Comparison of ENCODE assay signal across 31 cellular contexts in the genomic region with DNA sequence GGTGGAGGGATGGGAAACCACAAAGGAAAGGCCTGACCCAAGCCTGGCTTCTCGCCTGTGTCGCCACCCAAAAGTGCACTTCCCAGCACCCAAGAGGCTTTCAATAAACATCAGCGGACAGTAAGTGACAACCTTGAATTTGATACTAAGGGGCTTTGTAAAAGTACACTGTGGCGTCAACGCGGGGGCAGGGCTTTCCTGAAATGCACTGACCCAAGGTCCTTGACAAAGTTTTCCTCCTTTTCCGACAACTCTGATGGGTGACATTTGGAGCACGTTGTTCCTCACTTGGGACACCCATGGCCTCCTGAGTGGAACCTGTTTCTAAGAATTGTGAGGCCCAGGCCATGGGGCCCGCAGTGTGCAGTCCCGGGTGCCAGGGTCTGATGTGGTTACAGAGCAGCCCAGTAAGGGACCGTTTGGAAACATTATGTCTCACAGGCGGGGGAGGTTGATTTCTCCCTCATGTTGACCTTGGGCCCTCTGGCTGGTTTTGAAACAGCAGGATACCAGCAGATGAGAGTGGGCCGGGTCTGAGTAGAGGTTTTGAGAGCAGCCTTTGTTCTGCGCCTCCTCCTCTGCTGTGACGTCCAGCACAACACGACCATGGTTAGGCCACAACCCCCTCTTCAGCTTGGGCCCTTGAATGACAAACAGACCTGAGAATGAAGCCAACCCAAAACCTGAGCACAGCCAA. TPM values are rescaled to one million over a fixed set of nuclear protein-coding genes. Genes with fewer than 3 reads are reported as not detected.
A peak's percentile ranks its signal among the peaks of the same experiment; 100 is the strongest.
DNase-seq lines count a peak whose midpoint lies in the region; ATAC-seq, FAIRE-seq and TF ChIP-seq lines count a peak whose summit lies in the region.
"Had no signal": no experiment of that assay in that cellular context is flagged by ENCODE, and none has a peak within 500 bp of the region (broad histone marks: within the 10 kb centered on the region; RNA-seq: fewer than 3 reads in every experiment).

No MANE protein-coding gene starts in this region.

- WGBS in HepG2 (ENCODE audit: low lambda C conversion rate), result 0% methylated on average over 8 of the region's 16 CpGs
- 38% methylated on average over 3 of the region's 16 CpGs for WGBS in right lobe of liver (ENCODE audit: insufficient coverage, low coverage, low lambda C conversion rate, missing lambda C conversion rate)

- H3K36me3 ChIP-seq in HepG2 (replicated peaks in 1 of 2; ENCODE audit: control insufficient read depth in 1 of 2, insufficient read depth in 2 of 2, low read length in 2 of 2) (no peaks in the 10 kb centered on the region; a peak in 1 of 5 replicates), right lobe of liver (no peaks in the 10 kb centered on the region)
- H3K36me3 ChIP-seq: esophagus squamous epithelium had no signal

- TF ChIP-seq CTCF in HepG2 (CRISPR knock-in tag; IDR thresholded peaks at IDR 0.05) (peak; percentile 52), right lobe of liver (IDR thresholded peaks at IDR 0.05) (no peak), astrocyte of the spinal cord (IDR thresholded peaks at IDR 0.05; ENCODE audit: low read depth, low read length) (no peak), natural killer cell (IDR thresholded peaks at IDR 0.05) (no peak)

- TSS peak; percentile 54 for BruUV-seq in HepG2 (replicated peaks; lab: Mats Ljungman, UMichigan)

- H4K20me1 ChIP-seq in HepG2 (ENCODE audit: insufficient read depth, low read length), result no peaks in the 10 kb centered on the region

- H3K4me1 ChIP-seq in HepG2 (ENCODE audit: insufficient read depth, low read length) (peaks cover 61% of the 10 kb centered on the region), right lobe of liver (no peaks in the 10 kb centered on the region)

- H3K27ac Mint-ChIP-seq in natural killer cell, result peak overlapping the region; percentile 95 to 96
- H3K27ac Mint-ChIP-seq: activated T-cell treated with anti-CD3 and anti-CD28 coated beads, Interleukin-2, amount 50 U/mL, for 72 hours; stimulated activated naive CD8-positive, alpha-beta T cell treated with anti-CD3 and anti-CD28 coated beads, Interleukin-15, Interleukin-2, amounts not matched to agents 100 ng/mL and 50 ng/mL, for 24 hours had no signal

- peak; percentile 98 for DNase-seq in HepG2 (ENCODE audit: low spot score)
- DNase-seq in right lobe of liver, result no peak
- DNase-seq in astrocyte of the spinal cord (ENCODE audit: low read depth, low spot score), result peak; percentile 22
- no peak for DNase-seq in natural killer cell
- no peak for DNase-seq in mucosa of gallbladder (ENCODE audit: low spot score)
- no peak for DNase-seq in foreskin melanocyte
- DNase-seq: activated CD4-positive, alpha-beta T cell treated with anti-CD3 and anti-CD28 coated beads, Interleukin-2, amount 50 U/mL, for 4 hours; activated CD4-positive, CD25-positive, alpha-beta regulatory T cell; activated naive CD4-positive, alpha-beta T cell treated with anti-CD3 and anti-CD28 coated beads, Interleukin-2, amount 10 ng/mL, durations not matched to agents 7 days and 5 days; activated T-cell treated with anti-CD3 and anti-CD28 coated beads, Interleukin-2, amount 50 U/mL, for 72 hours; AML-193; COR-L47; dermis blood vessel endothelial cell; DMS79; esophagus squamous epithelium; MM.1S; NCI-H146; PC-9; T1000 had no signal

- H2AFZ ChIP-seq in HepG2 (ENCODE audit: low read length), result peak overlapping the region; percentile 51
- H2AFZ ChIP-seq: PC-9 had no signal

- no peaks in the 10 kb centered on the region; a peak in 1 of 5 replicates for H3K27me3 ChIP-seq in HepG2 (ENCODE audit: control insufficient read depth in 1 of 2, insufficient read depth in 2 of 2, low read length in 2 of 2)
- H3K27me3 ChIP-seq in right lobe of liver, result no peaks in the 10 kb centered on the region

- H3K79me2 ChIP-seq in HepG2 (ENCODE audit: insufficient read depth, low read length), result peaks cover 13% of the 10 kb centered on the region

- peak overlapping the region; percentile 74 for H3K4me2 ChIP-seq in HepG2 (ENCODE audit: low read depth, low read length)
- H3K4me2 ChIP-seq: PC-9 had no signal

- no peaks in the 10 kb centered on the region for H3K9me3 Mint-ChIP-seq in natural killer cell
- H3K9me3 Mint-ChIP-seq: activated naive CD4-positive, alpha-beta T cell treated with anti-CD3 and anti-CD28 coated beads, Interleukin-2, amount 10 ng/mL, durations not matched to agents 7 days and 5 days; activated T-cell treated with anti-CD3 and anti-CD28 coated beads, Interleukin-2, amount 50 U/mL, for 72 hours; stimulated activated naive CD8-positive, alpha-beta T cell treated with anti-CD3 and anti-CD28 coated beads, Interleukin-15, Interleukin-2, amounts not matched to agents 100 ng/mL and 50 ng/mL, for 24 hours had no signal

- peaks cover 4% of the 10 kb centered on the region for H3K36me3 Mint-ChIP-seq in natural killer cell
- H3K36me3 Mint-ChIP-seq: activated naive CD4-positive, alpha-beta T cell treated with anti-CD3 and anti-CD28 coated beads, Interleukin-2, amount 10 ng/mL, durations not matched to agents 7 days and 5 days had no signal

- H3K27ac ChIP-seq in HepG2 (ENCODE audit: extremely low read length, insufficient read depth, low read length) (peak overlapping the region; percentile 95), right lobe of liver (no peak overlapping the region)
- H3K27ac ChIP-seq: KMS-11, PC-9 had no signal

- peaks cover 20 to 26% of the 10 kb centered on the region in 2 donors for H3K4me1 Mint-ChIP-seq in natural killer cell

- peak overlapping the region; percentile 78 for H3K9ac ChIP-seq in HepG2 (ENCODE audit: insufficient read depth, low read depth, low read length)
- H3K9ac ChIP-seq: KMS-11 had no signal

- TF ChIP-seq RAD21 in HepG2 (CRISPR knock-in tag; IDR thresholded peaks at IDR 0.05), result no peak; the same call in 1 of the 2 replicates

- CTCF ChIA-PET in HepG2 (lab: Yijun Ruan, JAX; ENCODE audit: low intra/inter-chr PET ratio, low total read pairs), result no interaction called here

- H3K4me3 ChIP-seq in HepG2 (replicated peaks in 1 of 3; ENCODE audit: insufficient read depth in 1 of 3, low read depth in 2 of 3, low read length in 3 of 3), result peak overlapping the region; percentile 14 to 56 (median 37); a peak in 5 of 6 replicates
- H3K4me3 ChIP-seq in right lobe of liver, result no peak overlapping the region
- H3K4me3 ChIP-seq in astrocyte of the spinal cord (ENCODE audit: low read depth, low read length), result no peak overlapping the region
- H3K4me3 ChIP-seq: esophagus squamous epithelium, PC-9, skin epidermis had no signal

- FAIRE-seq in HepG2 (lab: Jason Lieb, UNC), result peak; percentile 94
- FAIRE-seq: A204.1, endometrium, frontal cortex, GM18507, HTR-8/SVneo had no signal

- peaks cover 19 to 45% of the 10 kb centered on the region in 2 donors for H3K27me3 Mint-ChIP-seq in natural killer cell (ENCODE audit: low read depth in 2 of 2)

- POLR2A ChIA-PET in HepG2 (lab: Yijun Ruan, JAX), result interaction anchor here (0.7 to 2.0 kb wide), 5 partner anchors 12 to 73 kb away, joined by 3 to 10 read pairs (median 4); no protein-coding TSS in a partner anchor

- TF ChIP-seq POLR2A in HepG2 (IDR thresholded peaks at IDR 0.05; ENCODE audit: insufficient read depth in 1 of 2, low read depth in 2 of 2, low read length in 2 of 2), result peak; percentile 44 to 78
- TF ChIP-seq POLR2A in right lobe of liver (IDR thresholded peaks at IDR 0.05), result no peak
- TF ChIP-seq POLR2A in GM18505 (IDR thresholded peaks at IDR 0.05; ENCODE audit: borderline replicate concordance, extremely low read depth, insufficient read depth, insufficient read length), result no peak

- H3K9me3 ChIP-seq in HepG2 (ENCODE audit: low read length), result no peaks in the 10 kb centered on the region
- H3K9me3 ChIP-seq in right lobe of liver, result no peaks in the 10 kb centered on the region
- H3K9me3 ChIP-seq: esophagus squamous epithelium had no signal

- in situ Hi-C loops in HepG2 (cut with HindIII; ENCODE audit: extremely low pct_ligation_motif_present, low pct_unique_long_range_greater_than_20kb), result no loop called here
- in situ Hi-C loops in astrocyte of the spinal cord (cut with HindIII; ENCODE audit: low sequenced_read_pairs), result no loop called here

- H3K4me3 Mint-ChIP-seq in natural killer cell, result no peak overlapping the region

- intact Hi-C loops in HepG2 (cut with micrococcal nuclease; ENCODE audit: unreplicated experiment), result loop anchor here (1.0 to 2.0 kb wide), 3 partner anchors 41 to 126 kb away; no protein-coding TSS in a partner anchor
- intact Hi-C loops in right lobe of liver (cut with DNase I), result no loop called here
- intact Hi-C loops in natural killer cell (cut with micrococcal nuclease), result no loop called here

- TF ChIP-seq EP300 in HepG2 (IDR thresholded peaks at IDR 0.05; ENCODE audit: low read depth in 2 of 2, low read length in 2 of 2), result peak; percentile 49 to 72; a peak in 2 of 4 replicates
- TF ChIP-seq EP300 in HepG2 (CRISPR knock-in tag; IDR thresholded peaks at IDR 0.05; ENCODE audit: borderline replicate concordance), result peak; percentile 62; the same call in 1 of the 2 replicates

- ATAC-seq in HepG2 (peak; percentile 89), right lobe of liver (no peak), natural killer cell (no peak), GM18505 (IDR thresholded peaks at IDR 0.05; ENCODE audit: unreplicated experiment) (no peak), GM21529 (IDR thresholded peaks at IDR 0.05; ENCODE audit: unreplicated experiment) (no peak)
- ATAC-seq: activated T-cell treated with anti-CD3 and anti-CD28 coated beads, Interleukin-2, amount 50 U/mL, for 72 hours; left lobe of liver; Right ventricle myocardium inferior had no signal

RNA-seq across cellular contexts. Expression of a gene that starts 2.8 kb away (rescaled TPM):
- total RNA-seq in HepG2 (2016; rRNA removed; fragmentation: Illumina TruSeq; extraction: Trizol) (14.4 and 15.9 TPM in 2 replicates), right lobe of liver (1 to 10 TPM; 4.3 to 7.2 (median 5.9) TPM), natural killer cell (10 to 100 TPM; 24.7 to 25.9 (median 25.5) TPM), mucosa of gallbladder (14.1 TPM)
- total RNA-seq in HepG2 (2016; cell fraction: cytosol; rRNA removed; fragmentation: Illumina TruSeq; extraction: Trizol; ENCODE audit: low read depth), result 2.7 and 3.1 TPM in 2 replicates
- 14.2 and 15.0 TPM in 2 replicates for total RNA-seq in HepG2 (2016; cell fraction: insoluble cytoplasmic fraction; rRNA removed; fragmentation: Illumina TruSeq; extraction: Trizol)
- total RNA-seq in HepG2 (2016; cell fraction: membrane; rRNA removed; fragmentation: Illumina TruSeq; extraction: Trizol), result 10.5 and 11.1 TPM in 2 replicates
- 15.9 and 16.7 TPM in 2 replicates for total RNA-seq in HepG2 (2016; cell fraction: nucleus; rRNA removed; fragmentation: Illumina TruSeq; extraction: Trizol)
- polyA plus RNA-seq in HepG2 (2011; rRNA removed), result 5.5 and 8.0 TPM in 2 replicates
- polyA plus RNA-seq in HepG2 (2011; cell fraction: cytosol; rRNA removed), result 3.3 and 5.2 TPM in 2 replicates
- 5.2 and 7.5 TPM in 2 replicates for polyA plus RNA-seq in HepG2 (2011; cell fraction: nucleus; rRNA removed)
- polyA plus RNA-seq in HepG2 (2012), result 5.4 and 9.0 TPM in 2 replicates
- 1.7 and 2.0 TPM in 2 replicates for polyA plus RNA-seq in HepG2 (2016; cell fraction: cytosol; fragmentation: Illumina TruSeq; extraction: Trizol; ENCODE audit: low read depth)
- 13.8 and 14.0 TPM in 2 replicates for polyA plus RNA-seq in HepG2 (2016; cell fraction: insoluble cytoplasmic fraction; fragmentation: Illumina TruSeq; extraction: Trizol; ENCODE audit: low read depth)
- 4.6 and 6.3 TPM in 2 replicates for polyA plus RNA-seq in HepG2 (2016; cell fraction: membrane; fragmentation: Illumina TruSeq; extraction: Trizol; ENCODE audit: low read depth)
- polyA plus RNA-seq in HepG2 (2016; cell fraction: nucleus; fragmentation: Illumina TruSeq; extraction: Trizol; ENCODE audit: insufficient read depth, low read depth), result 16.1 and 16.5 TPM in 2 replicates
- polyA minus RNA-seq in HepG2 (2011; rRNA and poly(A)+ RNA removed; ENCODE audit: low replicate concordance), result 9.7 and 13.9 TPM in 2 replicates
- polyA minus RNA-seq in HepG2 (2011; cell fraction: cytosol; rRNA and poly(A)+ RNA removed), result 5.6 and 6.5 TPM in 2 replicates
- 21.5 and 26.5 TPM in 2 replicates for polyA minus RNA-seq in HepG2 (2011; cell fraction: nucleus; rRNA and poly(A)+ RNA removed)

Comparison
In these comparisons a context has a peak if more than half of its experiments do, and no peak if none do; other contexts are left out.
1. DNase-seq: peak in HepG2 (single experiment) and astrocyte of the spinal cord (single experiment); none in right lobe of liver (0 of 3), natural killer cell (single experiment), mucosa of gallbladder (single experiment) and foreskin melanocyte (single experiment).
2. H3K4me3 ChIP-seq: peak in HepG2 (3 of 3); none in right lobe of liver (0 of 3) and astrocyte of the spinal cord (single experiment).
3. POLR2A ChIP-seq: peak in HepG2 (2 of 2); none in right lobe of liver (single experiment) and GM18505 (single experiment).